ENCODE assay signal across 12 cellular contexts in the genomic region with DNA sequence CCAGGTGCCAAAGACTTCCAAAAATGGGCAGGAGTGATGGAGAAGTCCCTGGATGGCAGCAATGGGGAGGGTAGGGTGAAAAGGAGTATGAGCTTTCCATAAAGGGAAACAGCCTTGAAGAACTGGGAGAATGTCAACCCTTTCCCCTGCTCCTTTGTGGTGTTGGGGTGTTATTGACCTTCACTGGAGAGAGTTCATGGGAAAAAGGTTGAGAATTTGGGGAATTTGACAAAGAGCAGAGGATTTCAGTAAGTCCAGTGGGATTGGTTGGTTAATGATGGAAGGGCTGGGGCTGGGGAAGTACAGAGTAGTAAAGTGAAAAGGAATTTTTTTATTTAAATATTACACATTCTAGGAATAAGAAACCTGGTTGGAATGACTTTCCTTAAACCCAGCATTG.
DNase-seq lines count a peak whose midpoint lies in the region; ATAC-seq and TF ChIP-seq lines count a peak whose summit lies in the region.
"Had no signal": no experiment of that assay in that cellular context is flagged by ENCODE, and none has a peak within 500 bp of the region (broad histone marks: within the 10 kb centered on the region; RNA-seq: fewer than 3 reads in every experiment).

No MANE protein-coding gene starts in this region.

- H3K4me1 Mint-ChIP-seq in CD4-positive, alpha-beta memory T cell: peaks cover 5 to 17% (median 8%) of the 10 kb centered on the region in 4 donors

- H3K9me3 ChIP-seq in CD4-positive, alpha-beta memory T cell (ENCODE audit: control insufficient read depth in 1 of 2, low read length in 2 of 2): no peaks in the 10 kb centered on the region
- no peaks in the 10 kb centered on the region for H3K9me3 ChIP-seq in OCI-LY7 (ENCODE audit: low read length)
- H3K9me3 ChIP-seq: HAP-1 had no signal

- CTCF ChIA-PET in CD4-positive, alpha-beta memory T cell (lab: Charles Lee; ENCODE audit: partially characterized antibody): interaction anchor here (2.1 kb wide), 1 partner anchor 10 kb away, joined by 16 read pairs; no protein-coding TSS in a partner anchor
- CTCF ChIA-PET in OCI-LY7 (lab: Charles Lee; ENCODE audit: unreplicated experiment): no interaction called here
- CTCF ChIA-PET in HEK293T (lab: Yijun Ruan, JAX): interaction anchor here (1.1 to 2.5 kb wide), 2 partner anchors 10 kb away, joined by 3 to 12 read pairs; no protein-coding TSS in a partner anchor

- H3K27ac Mint-ChIP-seq in CD4-positive, alpha-beta memory T cell: peak overlapping the region in 4 of 7 donors; percentile 4 to 74 (median 17)

- no peak overlapping the region for H2AFZ ChIP-seq in OCI-LY7 (ENCODE audit: low read length)

- POLR2A ChIA-PET in CD4-positive, alpha-beta memory T cell (lab: Charles Lee; ENCODE audit: partially characterized antibody): no interaction called here
- POLR2A ChIA-PET in OCI-LY7 (lab: Charles Lee) (interaction anchor here (0.6 kb wide), 1 partner anchor 422 kb away, joined by 4 read pairs; no protein-coding TSS in a partner anchor), HEK293T (lab: Yijun Ruan, JAX) (no interaction called here)

- no peaks in the 10 kb centered on the region for H3K4me1 ChIP-seq in CD4-positive, alpha-beta memory T cell (ENCODE audit: insufficient read depth, low read length)
- peaks cover 21% of the 10 kb centered on the region for H3K4me1 ChIP-seq in OCI-LY7 (ENCODE audit: insufficient read depth, low read length, poor library complexity, severe bottlenecking)

- no peaks in the 10 kb centered on the region for H3K9me3 Mint-ChIP-seq in CD4-positive, alpha-beta memory T cell
- H3K9me3 Mint-ChIP-seq: CD14-positive monocyte had no signal

- no peaks in the 10 kb centered on the region for H3K79me2 ChIP-seq in OCI-LY7 (ENCODE audit: insufficient read depth, low read depth, low read length)

- no TSS peak for BruUV-seq in OCI-LY7 (replicated peaks; lab: Mats Ljungman, UMichigan)

- no peak for TF ChIP-seq CTCF in AG10803 (conservative IDR thresholded peaks at IDR 0.05; ENCODE audit: low read length)
- TF ChIP-seq CTCF in OCI-LY7 (conservative IDR thresholded peaks at IDR 0.05; ENCODE audit: low read length): no peak

- H3K9me2 ChIP-seq in OCI-LY7 (ENCODE audit: insufficient read depth, low read length): no peaks in the 10 kb centered on the region

- ATAC-seq in HG03378 (IDR thresholded peaks at IDR 0.05; ENCODE audit: unreplicated experiment): no peak
- ATAC-seq in GM19467 (IDR thresholded peaks at IDR 0.05; ENCODE audit: unreplicated experiment): no peak

- H3K36me3 Mint-ChIP-seq in CD4-positive, alpha-beta memory T cell: peaks cover 14 to 22% of the 10 kb centered on the region in 2 donors

- H3K4me3 Mint-ChIP-seq in CD4-positive, alpha-beta memory T cell: no peak overlapping the region
- H3K4me3 Mint-ChIP-seq: CD14-positive monocyte had no signal

- H4K20me1 ChIP-seq in OCI-LY7 (ENCODE audit: insufficient read depth, low read length): no peaks in the 10 kb centered on the region

- no peaks in the 10 kb centered on the region for H3K27me3 ChIP-seq in CD4-positive, alpha-beta memory T cell (ENCODE audit: insufficient read depth, low read length)

- intact Hi-C loops in CD4-positive, alpha-beta memory T cell (cut with micrococcal nuclease): no loop called here
- intact Hi-C loops in OCI-LY7 (cut with micrococcal nuclease; ENCODE audit: unreplicated experiment): no loop called here

- DNase-seq in AG10803 (ENCODE audit: low read depth) (peak; percentile 20), HS-27A (ENCODE audit: low read depth) (peak; percentile 23), OCI-LY7 (ENCODE audit: low spot score) (no peak), HEK293T (ENCODE audit: extremely low spot score) (no peak)
- DNase-seq in CD4-positive, alpha-beta memory T cell: no peak
- DNase-seq: DMS53 had no signal

- no peak overlapping the region for H3K27ac ChIP-seq in CD4-positive, alpha-beta memory T cell (ENCODE audit: low read depth, low read length)
- H3K27ac ChIP-seq in OCI-LY7 (ENCODE audit: low read depth, low read length, poor library complexity, severe bottlenecking): no peak overlapping the region
- H3K27ac ChIP-seq: KMS-11 had no signal

- H3K4me2 ChIP-seq in OCI-LY7 (ENCODE audit: low read length): peak overlapping the region; percentile 46; the same call in 1 of the 2 replicates
- H3K4me2 ChIP-seq: KMS-11 had no signal

- H3K4me3 ChIP-seq in AG10803 (ENCODE audit: low read length): no peak overlapping the region
- no peak overlapping the region for H3K4me3 ChIP-seq in CD4-positive, alpha-beta memory T cell (ENCODE audit: low read length in 2 of 2)
- no peak overlapping the region for H3K4me3 ChIP-seq in OCI-LY7 (ENCODE audit: low read depth, low read length, poor library complexity, severe bottlenecking)
- H3K4me3 ChIP-seq: GM12878, HAP-1 had no signal

- peaks cover 4% of the 10 kb centered on the region for H3K36me3 ChIP-seq in CD4-positive, alpha-beta memory T cell (ENCODE audit: insufficient read depth, low read length)
- no peaks in the 10 kb centered on the region; the same call in 1 of the 2 replicates for H3K36me3 ChIP-seq in OCI-LY7 (ENCODE audit: insufficient read depth, low read length)

- H3K27me3 Mint-ChIP-seq in CD4-positive, alpha-beta memory T cell: no peaks in the 10 kb centered on the region

TF ChIP-seq in HEK293T, 16 proteins besides CTCF, POLR2A, EP300 and RAD21:
- no peak for TF ChIP-seq ELF4 (IDR thresholded peaks at IDR 0.05)
- TF ChIP-seq ZNF384 (IDR thresholded peaks at IDR 0.05): no peak
- no peak for TF ChIP-seq SP1 (IDR thresholded peaks at IDR 0.05)
- TF ChIP-seq, protein P1, sequence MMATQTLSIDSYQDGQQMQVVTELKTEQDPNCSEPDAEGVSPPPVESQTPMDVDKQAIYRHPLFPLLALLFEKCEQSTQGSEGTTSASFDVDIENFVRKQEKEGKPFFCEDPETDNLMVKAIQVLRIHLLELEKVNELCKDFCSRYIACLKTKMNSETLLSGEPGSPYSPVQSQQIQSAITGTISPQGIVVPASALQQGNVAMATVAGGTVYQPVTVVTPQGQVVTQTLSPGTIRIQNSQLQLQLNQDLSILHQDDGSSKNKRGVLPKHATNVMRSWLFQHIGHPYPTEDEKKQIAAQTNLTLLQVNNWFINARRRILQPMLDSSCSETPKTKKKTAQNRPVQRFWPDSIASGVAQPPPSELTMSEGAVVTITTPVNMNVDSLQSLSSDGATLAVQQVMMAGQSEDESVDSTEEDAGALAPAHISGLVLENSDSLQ (IDR thresholded peaks at IDR 0.05): no peak
- no peak for TF ChIP-seq FOXM1 (IDR thresholded peaks at IDR 0.05; ENCODE audit: borderline replicate concordance)
- TF ChIP-seq NFRKB (IDR thresholded peaks at IDR 0.05): no peak
- no peak for TF ChIP-seq FOXK2 (IDR thresholded peaks at IDR 0.05)
- TF ChIP-seq HDGF (IDR thresholded peaks at IDR 0.05; ENCODE audit: borderline replicate concordance): no peak
- TF ChIP-seq LEF1 (IDR thresholded peaks at IDR 0.05; ENCODE audit: borderline replicate concordance): no peak
- no peak for TF ChIP-seq ARNT (IDR thresholded peaks at IDR 0.05)
- no peak for TF ChIP-seq SUZ12 (IDR thresholded peaks at IDR 0.05)
- no peak for TF ChIP-seq FOXA1 (IDR thresholded peaks at IDR 0.05)
- TF ChIP-seq TARDBP (IDR thresholded peaks at IDR 0.05): no peak
- no peak for TF ChIP-seq CTBP1 (IDR thresholded peaks at IDR 0.05; ENCODE audit: borderline replicate concordance)
- TF ChIP-seq L3MBTL2 (conservative IDR thresholded peaks at IDR 0.05): no peak

Comparison
In these comparisons a context has a peak if more than half of its experiments do, and no peak if none do; other contexts are left out.
1. DNase-seq: peak in AG10803 (single experiment) and HS-27A (single experiment); none in CD4-positive, alpha-beta memory T cell (0 of 5), OCI-LY7 (single experiment) and HEK293T (single experiment).